12 cellular contexts compared by ENCODE assay signal in the genomic region with DNA sequence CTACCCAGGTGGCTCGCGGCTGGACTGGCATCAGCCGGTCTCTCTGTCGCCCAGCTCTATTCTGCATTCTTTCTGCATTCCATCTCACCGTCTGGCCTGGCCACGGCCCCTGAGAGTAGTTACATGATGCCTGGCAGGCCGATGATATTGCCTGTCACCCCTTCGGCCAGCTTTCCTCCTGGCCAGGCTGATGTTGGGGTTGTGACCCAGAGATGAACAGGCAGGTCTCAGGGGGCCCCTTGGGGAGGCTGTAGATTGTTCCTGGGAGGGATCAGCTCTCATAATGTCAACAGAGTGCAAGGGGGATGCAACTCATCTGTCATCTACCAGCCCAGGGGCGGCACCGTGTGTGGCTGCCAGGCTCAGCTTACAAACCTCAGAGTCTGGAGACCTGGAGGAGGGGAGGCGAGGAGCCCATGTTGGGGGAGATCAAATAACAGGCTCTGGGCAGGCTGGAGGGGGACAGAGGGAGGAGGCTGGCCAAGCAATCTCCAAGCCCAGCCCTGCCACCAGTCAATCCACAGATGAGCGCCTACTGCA. TPM values are rescaled to one million over a fixed set of nuclear protein-coding genes. Genes with fewer than 3 reads are reported as not detected.
DNase-seq lines count a peak whose midpoint lies in the region; ATAC-seq and TF ChIP-seq lines count a peak whose summit lies in the region.
"Had no signal": no experiment of that assay in that cellular context is flagged by ENCODE, and none has a peak within 500 bp of the region (broad histone marks: within the 10 kb centered on the region; RNA-seq: fewer than 3 reads in every experiment).

No MANE protein-coding gene starts in this region.

- POLR2A ChIA-PET in CD8-positive, alpha-beta memory T cell (lab: Charles Lee) = no interaction called here

- CTCF ChIA-PET in CD8-positive, alpha-beta memory T cell (lab: Charles Lee) = no interaction called here

- H3K4me1 ChIP-seq in GM23248 (ENCODE audit: insufficient read depth) (peaks cover 11% of the 10 kb centered on the region), tibial artery (no peaks in the 10 kb centered on the region)
- no peaks in the 10 kb centered on the region for H3K4me1 ChIP-seq in CD8-positive, alpha-beta memory T cell (ENCODE audit: insufficient read depth, low read length)

- H4K20me1 ChIP-seq in GM23248 (ENCODE audit: insufficient read depth) = no peaks in the 10 kb centered on the region

- H3K9me2 ChIP-seq in GM23248 (ENCODE audit: insufficient read depth) = no peaks in the 10 kb centered on the region

- H3K36me3 Mint-ChIP-seq in chondrocyte (ENCODE audit: low read depth) (no peaks in the 10 kb centered on the region), osteocyte (ENCODE audit: unreplicated experiment) (no peaks in the 10 kb centered on the region)
- H3K36me3 Mint-ChIP-seq in CD8-positive, alpha-beta memory T cell = no peaks in the 10 kb centered on the region
- H3K36me3 Mint-ChIP-seq: activated naive CD4-positive, alpha-beta T cell treated with anti-CD3 and anti-CD28 coated beads, Interleukin-2, amount 50 U/mL, for 72 hours had no signal

- no peak for TF ChIP-seq CTCF in chondrocyte (IDR thresholded peaks at IDR 0.05)
- no peak for TF ChIP-seq CTCF in osteocyte (IDR thresholded peaks at IDR 0.05)
- TF ChIP-seq CTCF in tibial artery (IDR thresholded peaks at IDR 0.05) = no peak

- peak overlapping the region; percentile 91 for H3K27ac Mint-ChIP-seq in chondrocyte (ENCODE audit: unreplicated experiment)
- H3K27ac Mint-ChIP-seq in osteocyte (ENCODE audit: unreplicated experiment) = peak overlapping the region; percentile 76
- H3K27ac Mint-ChIP-seq in CD8-positive, alpha-beta memory T cell = peak overlapping the region in 1 of 8 donors; percentile 23
- H3K27ac Mint-ChIP-seq: activated naive CD4-positive, alpha-beta T cell treated with anti-CD3 and anti-CD28 coated beads, Interleukin-2, amount 50 U/mL, for 72 hours had no signal

- intact Hi-C loops in tibial artery (cut with DNase I; ENCODE audit: low total_unique reads) = no loop called here

- 15 to 24% methylated on average over 11 to 12 of the region's 12 CpGs for WGBS in GM23248 (ENCODE audit: low coverage in 1 of 2, low lambda C conversion rate in 2 of 2, missing lambda C conversion rate in 2 of 2), 2 experiments

- no peak for ATAC-seq in HG03571 (IDR thresholded peaks at IDR 0.05; ENCODE audit: unreplicated experiment)
- no peak for ATAC-seq in GM18909 (IDR thresholded peaks at IDR 0.05; ENCODE audit: poor library complexity, unreplicated experiment)
- ATAC-seq: activated naive CD4-positive, alpha-beta T cell treated with anti-CD3 and anti-CD28 coated beads, Interleukin-2, amount 50 U/mL, for 72 hours; esophagus mucosa had no signal

- no peaks in the 10 kb centered on the region for H3K27me3 Mint-ChIP-seq in chondrocyte (ENCODE audit: low read depth)
- peaks cover 7% of the 10 kb centered on the region for H3K27me3 Mint-ChIP-seq in osteocyte (ENCODE audit: unreplicated experiment)
- peaks cover 25 to 29% of the 10 kb centered on the region in 2 donors for H3K27me3 Mint-ChIP-seq in CD8-positive, alpha-beta memory T cell

- no peak overlapping the region for H3K9ac ChIP-seq in GM23248

- no peak overlapping the region for H3K27ac ChIP-seq in GM23248
- H3K27ac ChIP-seq in CD8-positive, alpha-beta memory T cell (ENCODE audit: low read depth, low read length) = no peak overlapping the region
- no peak overlapping the region for H3K27ac ChIP-seq in tibial artery
- H3K27ac ChIP-seq: suprapubic skin had no signal

- no peak overlapping the region for H3K4me2 ChIP-seq in GM23248 (ENCODE audit: unreplicated experiment)

- H3K27me3 ChIP-seq in GM23248 (replicated peaks; ENCODE audit: insufficient read depth) = no peaks in the 10 kb centered on the region
- H3K27me3 ChIP-seq in CD8-positive, alpha-beta memory T cell (ENCODE audit: insufficient read depth, low read length, poor library complexity, severe bottlenecking) = peaks cover 5% of the 10 kb centered on the region
- H3K27me3 ChIP-seq in tibial artery = peaks cover 0 to 31% of the 10 kb centered on the region in 2 donors

- H3F3A ChIP-seq in GM23248 (ENCODE audit: insufficient read depth) = peaks cover 11% of the 10 kb centered on the region; the same call in 1 of the 2 replicates

- no peaks in the 10 kb centered on the region for H3K9me3 Mint-ChIP-seq in chondrocyte (ENCODE audit: low read depth)
- no peaks in the 10 kb centered on the region for H3K9me3 Mint-ChIP-seq in osteocyte (ENCODE audit: unreplicated experiment)
- peaks cover 0 to 9% (median 4%) of the 10 kb centered on the region in 5 donors for H3K9me3 Mint-ChIP-seq in CD8-positive, alpha-beta memory T cell
- H3K9me3 Mint-ChIP-seq: activated naive CD4-positive, alpha-beta T cell treated with anti-CD3 and anti-CD28 coated beads, Interleukin-2, amount 50 U/mL, for 72 hours had no signal

- H3K9me3 ChIP-seq in GM23248 (ENCODE audit: low read depth) (no peaks in the 10 kb centered on the region), tibial artery (peaks cover 3 to 14% (median 10%) of the 10 kb centered on the region in 3 donors)
- H3K9me3 ChIP-seq in CD8-positive, alpha-beta memory T cell (ENCODE audit: low read length) = no peaks in the 10 kb centered on the region
- H3K9me3 ChIP-seq: suprapubic skin had no signal

- no peak overlapping the region for H2AFZ ChIP-seq in GM23248

- no peaks in the 10 kb centered on the region for H3K79me2 ChIP-seq in GM23248 (ENCODE audit: insufficient read depth)

- no peaks in the 10 kb centered on the region for H3K36me3 ChIP-seq in GM23248 (ENCODE audit: low read depth)
- H3K36me3 ChIP-seq in CD8-positive, alpha-beta memory T cell (ENCODE audit: insufficient read depth, low read length) = no peaks in the 10 kb centered on the region
- no peaks in the 10 kb centered on the region for H3K36me3 ChIP-seq in tibial artery
- H3K36me3 ChIP-seq: suprapubic skin had no signal

- in situ Hi-C loops in GM23248 (cut with MboI) = no loop called here

- DNase-seq in GM23248 (peak; percentile 27), NCI-H2227 (lab: John Stamatoyannopoulos, UW; ENCODE audit: unreplicated experiment) (peak; percentile 81), chondrocyte (ENCODE audit: low spot score) (no peak), osteocyte (ENCODE audit: extremely low spot score, unreplicated experiment) (no peak), tibial artery (no peak)
- DNase-seq in CD8-positive, alpha-beta memory T cell = no peak
- DNase-seq: activated CD4-positive, alpha-beta T cell treated with anti-CD3 and anti-CD28 coated beads for 4 hours had no signal

- H3K4me1 Mint-ChIP-seq in chondrocyte (ENCODE audit: low read depth) (peaks cover 31% of the 10 kb centered on the region), osteocyte (ENCODE audit: unreplicated experiment) (peaks cover 29% of the 10 kb centered on the region)
- no peaks in the 10 kb centered on the region for H3K4me1 Mint-ChIP-seq in CD8-positive, alpha-beta memory T cell

- H3K4me3 Mint-ChIP-seq in chondrocyte (ENCODE audit: unreplicated experiment) (peak overlapping the region; percentile 46), osteocyte (ENCODE audit: unreplicated experiment) (no peak overlapping the region)
- H3K4me3 Mint-ChIP-seq in CD8-positive, alpha-beta memory T cell = no peak overlapping the region

- H3K4me3 ChIP-seq in GM23248 (no peak overlapping the region), tibial artery (no peak overlapping the region)
- H3K4me3 ChIP-seq in CD8-positive, alpha-beta memory T cell (ENCODE audit: low read length) = no peak overlapping the region
- H3K4me3 ChIP-seq: suprapubic skin had no signal

RNA-seq across cellular contexts. Expression of gene FBXO17, which starts 13.6 kb away (rescaled TPM):
- total RNA-seq in GM23248 (2014; rRNA removed; shearing (Covaris generic)) = 36.4 and 47.6 TPM in 2 replicates
- 30.3 and 30.9 TPM in 2 replicates for polyA plus RNA-seq in GM23248 (2016; fragmentation: Nextera tagmentation; extraction: Ambion mirVana)
- 40.2 to 44.9 TPM (median 40.6 TPM) in 3 replicates for total RNA-seq in chondrocyte
- total RNA-seq in osteocyte = 41.3 and 44.9 TPM in 2 replicates
- not detected for total RNA-seq in CD8-positive, alpha-beta memory T cell
- 0.16 TPM for polyA plus RNA-seq in CD8-positive, alpha-beta memory T cell

RNA-seq across cellular contexts. Expression of gene FBXO27, which starts 43.2 kb away (rescaled TPM):
- 0.54 and 2.8 TPM in 2 replicates for total RNA-seq in GM23248 (2014; rRNA removed; shearing (Covaris generic))
- polyA plus RNA-seq in GM23248 (2016; fragmentation: Nextera tagmentation; extraction: Ambion mirVana) = 2.1 and 4.0 TPM in 2 replicates
- total RNA-seq in chondrocyte = 4.6 to 7.4 TPM (median 6.7 TPM) in 3 replicates
- 4.4 and 6.0 TPM in 2 replicates for total RNA-seq in osteocyte
- total RNA-seq in CD8-positive, alpha-beta memory T cell = under 1 TPM; 0.37 to 0.80 TPM
- 0.64 TPM for polyA plus RNA-seq in CD8-positive, alpha-beta memory T cell

RNA-seq across cellular contexts. Expression of gene MRPS12, which starts 58.4 kb away (rescaled TPM):
- total RNA-seq in GM23248 (2014; rRNA removed; shearing (Covaris generic)) = 18.8 and 33.5 TPM in 2 replicates
- polyA plus RNA-seq in GM23248 (2016; fragmentation: Nextera tagmentation; extraction: Ambion mirVana) = 68.9 and 69.6 TPM in 2 replicates
- total RNA-seq in chondrocyte = 23.1 to 34.0 TPM (median 27.7 TPM) in 3 replicates
- total RNA-seq in osteocyte = 29.3 and 30.7 TPM in 2 replicates
- total RNA-seq in CD8-positive, alpha-beta memory T cell = 100 to 1,000 TPM; 113 to 117 TPM
- polyA plus RNA-seq in CD8-positive, alpha-beta memory T cell = 94.4 TPM

RNA-seq across cellular contexts. Expression of gene SARS2, which starts 58.6 kb away (rescaled TPM):
- 18.0 and 33.2 TPM in 2 replicates for total RNA-seq in GM23248 (2014; rRNA removed; shearing (Covaris generic))
- 18.4 and 20.0 TPM in 2 replicates for polyA plus RNA-seq in GM23248 (2016; fragmentation: Nextera tagmentation; extraction: Ambion mirVana)
- total RNA-seq in chondrocyte (14.4 to 25.8 TPM (median 15.6 TPM) in 3 replicates), osteocyte (25.0 and 26.7 TPM in 2 replicates)
- total RNA-seq in CD8-positive, alpha-beta memory T cell = 10 to 100 TPM; 43.1 to 46.7 TPM
- polyA plus RNA-seq in CD8-positive, alpha-beta memory T cell = 18.9 TPM

Comparison
In these comparisons a context has a peak if more than half of its experiments do, and no peak if none do; other contexts are left out.
1. DNase-seq: peak in GM23248 (single experiment) and NCI-H2227 (single experiment); none in chondrocyte (single experiment), osteocyte (single experiment), CD8-positive, alpha-beta memory T cell (0 of 5) and tibial artery (0 of 2).
2. RNA of gene FBXO17, which starts 13.6 kb away (total RNA-seq): 41.3 to 44.9 TPM in osteocyte, 40.2 to 44.9 TPM in chondrocyte and 36.4 to 47.6 TPM in GM23248; not detected in CD8-positive, alpha-beta memory T cell; every median in the first group is over 10 times any median in the second.